36 cellular contexts compared by ENCODE assay signal in the genomic region with DNA sequence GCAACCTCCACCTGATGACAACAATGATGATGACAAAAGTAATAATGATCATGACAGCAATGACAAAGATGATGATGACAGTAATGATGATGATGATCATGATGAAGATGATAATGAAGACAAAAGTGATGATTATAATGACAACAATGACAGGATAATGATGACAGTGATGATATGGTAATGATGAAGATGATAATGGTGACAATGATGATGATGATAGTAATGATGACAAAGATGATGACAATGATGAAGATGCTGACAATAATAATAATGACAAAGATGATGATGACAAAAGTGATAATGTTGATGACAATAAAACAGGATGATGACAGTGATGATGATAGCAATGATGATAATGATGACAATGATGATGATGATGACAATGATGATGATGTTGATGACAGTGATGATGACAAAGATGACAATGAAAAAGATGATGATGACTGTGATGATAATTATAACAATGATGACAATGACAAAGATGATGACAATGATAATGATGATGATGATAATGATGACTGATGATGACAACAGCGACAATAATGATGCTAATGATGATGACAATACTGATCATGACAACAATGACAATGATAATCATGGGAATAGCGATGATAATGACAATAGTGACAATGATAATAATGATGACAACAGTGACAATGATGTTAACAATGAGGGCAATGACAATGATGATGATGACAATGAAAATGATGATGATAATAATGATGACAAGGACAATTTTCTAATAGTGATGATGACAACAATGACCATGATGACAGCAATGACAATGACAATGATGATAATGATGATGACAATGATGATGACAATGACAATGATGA.
"Had no signal": no experiment of that assay in that cellular context is flagged by ENCODE, and none has a peak within 500 bp of the region (broad histone marks: within the 10 kb centered on the region; RNA-seq: fewer than 3 reads in every experiment).

No MANE protein-coding gene starts in this region.

- H3K4me2 ChIP-seq: PC-9 had no signal

- H3K4me3 ChIP-seq: PC-9 had no signal

- H3K27ac ChIP-seq: PC-9, RWPE1, VCaP had no signal

- FAIRE-seq: RCC 7860 had no signal

- H2AFZ ChIP-seq: PC-9 had no signal

- ATAC-seq: activated T-cell treated with anti-CD3 and anti-CD28 coated beads, Interleukin-2, amount 50 U/mL, for 4 hours; Right ventricle myocardium inferior; SK-N-SH treated with all-trans-retinoic acid at 6 μM for 48 hours had no signal

- DNase-seq: activated B cell treated with CpG ODN at 0.5 μM for 24 hours; activated CD4-positive, alpha-beta memory T cell treated with anti-CD3 and anti-CD28 coated beads for 36 hours; activated CD4-positive, alpha-beta T cell treated with anti-CD3 and anti-CD28 coated beads for 4 hours; activated CD4-positive, alpha-beta T cell treated with anti-CD3 and anti-CD28 coated beads, Interleukin-2, amount 50 U/mL, for 1 hour; activated CD4-positive, CD25-positive, alpha-beta regulatory T cell treated with anti-CD3 and anti-CD28 coated beads, Interleukin-2, amount 50 U/mL, for 72 hours; activated CD8-positive, alpha-beta memory T cell treated with anti-CD3 and anti-CD28 coated beads, Interleukin-2, amount 50 U/mL, for 4 hours; activated effector memory CD4-positive, alpha-beta T cell treated with Interleukin-2 at 50 U/mL for 16 hours; activated naive CD4-positive, alpha-beta T cell; activated naive CD4-positive, alpha-beta T cell treated with anti-CD3 and anti-CD28 coated beads, Interleukin-2, amount 50 U/mL, for 16 hours; activated naive CD8-positive, alpha-beta T cell treated with anti-CD3 and anti-CD28 coated beads for 36 hours; activated T-cell treated with anti-CD3 and anti-CD28 coated beads for 4 hours; activated T-cell treated with anti-CD3 and anti-CD28 coated beads, Interleukin-2, amount 50 U/mL, for 4 hours; amniotic stem cell; aorta; NCI-H1092 treated with DMSO at 0.1 percent for 48 hours; NCI-H1417; NCI-H146; NCI-H187; NCI-H2029 treated with DMSO at 0.1 percent for 48 hours; NCI-H2107; NCI-H2171; NCI-H510A; NCI-H526; NCI-H748 treated with DMSO at 0.1 percent for 48 hours; NK-92 treated with Interleukin-12 subunit alpha and Interleukin-12 subunit beta, amount 100 ng/mL, for 24 hours; PC-9; SIG-M5; SW 1271; T-helper 1 cell; T-helper 2 cell; T-helper 9 cell had no signal
